8 cellular contexts compared by ENCODE assay signal in the genomic region with DNA sequence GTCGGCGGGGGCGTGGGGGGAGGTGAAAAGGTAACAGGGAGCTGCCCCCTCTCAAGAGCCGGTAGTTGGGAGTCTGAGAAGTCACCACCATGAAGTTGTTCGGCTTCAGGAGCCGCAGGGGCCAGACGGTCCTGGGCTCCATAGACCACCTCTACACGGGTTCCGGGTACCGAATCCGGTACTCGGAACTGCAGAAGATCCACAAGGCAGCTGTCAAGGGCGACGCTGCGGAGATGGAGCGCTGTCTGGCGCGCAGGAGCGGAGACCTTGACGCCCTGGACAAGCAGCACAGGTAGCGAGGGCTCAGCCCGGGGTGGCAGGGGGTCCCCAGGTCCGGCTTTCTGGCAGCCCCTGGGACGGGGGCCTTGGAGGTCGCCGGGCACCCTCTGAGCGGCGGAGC. TPM values are rescaled to one million over a fixed set of nuclear protein-coding genes. Genes with fewer than 3 reads are reported as not detected.
DNase-seq lines count a peak whose midpoint lies in the region; ATAC-seq and TF ChIP-seq lines count a peak whose summit lies in the region.

No MANE protein-coding gene starts in this region.

- CTCF ChIA-PET in activated naive CD4-positive, alpha-beta T cell treated with anti-CD3 and anti-CD28 coated beads for 36 hours (lab: Charles Lee): interaction anchor here (0.5 to 2.3 kb wide), 4 partner anchors 9 to 366 kb away, joined by 3 to 5 read pairs (median 3); no protein-coding TSS in a partner anchor
- CTCF ChIA-PET in activated CD4-positive, alpha-beta memory T cell treated with anti-CD3 and anti-CD28 coated beads, Interleukin-2, amount 10 ng/mL, durations not matched to agents 7 days and 5 days (lab: Charles Lee): no interaction called here

- H3K9me3 ChIP-seq in iPS-20b (ENCODE audit: insufficient read depth, low read depth, low read length) (no peaks in the 10 kb centered on the region), upper lobe of left lung (no peaks in the 10 kb centered on the region)

- H3K27ac ChIP-seq in iPS-20b (ENCODE audit: low read length) (no peak overlapping the region), upper lobe of left lung (peak overlapping the region in 1 of 4 donors; percentile 19)

- no peak overlapping the region for H3K27ac Mint-ChIP-seq in activated naive CD4-positive, alpha-beta T cell treated with anti-CD3 and anti-CD28 coated beads for 36 hours
- peak overlapping the region; percentile 79 for H3K27ac Mint-ChIP-seq in activated CD4-positive, alpha-beta memory T cell treated with anti-CD3 and anti-CD28 coated beads, Interleukin-2, amount 10 ng/mL, durations not matched to agents 7 days and 5 days

- intact Hi-C loops in activated naive CD4-positive, alpha-beta T cell treated with anti-CD3 and anti-CD28 coated beads for 36 hours (cut with micrococcal nuclease): loop anchor here (10.0 kb wide), 2 partner anchors 235 to 355 kb away; a partner anchor contains a TSS

- no peak for ATAC-seq in upper lobe of left lung (ENCODE audit: low FRiP score in 2 of 2)
- no peak for ATAC-seq in GM19351 (IDR thresholded peaks at IDR 0.05; ENCODE audit: unreplicated experiment)

- peak overlapping the region; percentile 40; the same call in 1 of the 2 replicates for H3K4me3 ChIP-seq in iPS-20b (ENCODE audit: low read length)
- peak overlapping the region in 3 of 4 donors; percentile 48 to 59 (median 58) for H3K4me3 ChIP-seq in upper lobe of left lung

- no peak for TF ChIP-seq CTCF in upper lobe of left lung (IDR thresholded peaks at IDR 0.05)

- H3K4me1 Mint-ChIP-seq in activated naive CD4-positive, alpha-beta T cell treated with anti-CD3 and anti-CD28 coated beads for 36 hours (ENCODE audit: low read depth): peaks cover 4% of the 10 kb centered on the region
- peaks cover 9% of the 10 kb centered on the region for H3K4me1 Mint-ChIP-seq in activated CD4-positive, alpha-beta memory T cell treated with anti-CD3 and anti-CD28 coated beads, Interleukin-2, amount 10 ng/mL, durations not matched to agents 7 days and 5 days

- no peak for TF ChIP-seq POLR2A in upper lobe of left lung (IDR thresholded peaks at IDR 0.05)

- H3K4me1 ChIP-seq in iPS-20b (ENCODE audit: insufficient read depth, low read length): no peaks in the 10 kb centered on the region
- peaks cover 0 to 15% (median 0%) of the 10 kb centered on the region in 4 donors for H3K4me1 ChIP-seq in upper lobe of left lung

- no peaks in the 10 kb centered on the region for H3K36me3 ChIP-seq in iPS-20b (ENCODE audit: insufficient read depth, low read depth, low read length)
- H3K36me3 ChIP-seq in upper lobe of left lung: no peaks in the 10 kb centered on the region

- no peak overlapping the region for H3K9ac ChIP-seq in iPS-20b (ENCODE audit: low read depth, low read length)

- H3K4me3 Mint-ChIP-seq in activated naive CD4-positive, alpha-beta T cell treated with anti-CD3 and anti-CD28 coated beads for 36 hours: peak overlapping the region; percentile 86
- peak overlapping the region; percentile 84 for H3K4me3 Mint-ChIP-seq in activated CD4-positive, alpha-beta memory T cell treated with anti-CD3 and anti-CD28 coated beads, Interleukin-2, amount 10 ng/mL, durations not matched to agents 7 days and 5 days

- TF ChIP-seq EP300 in upper lobe of left lung (IDR thresholded peaks at IDR 0.05): no peak

- WGBS in upper lobe of left lung, 2 donors: 10 to 22% methylated on average over 6 to 15 of the region's 28 CpGs

- no peak for DNase-seq in activated naive CD4-positive, alpha-beta T cell treated with anti-CD3 and anti-CD28 coated beads for 36 hours
- DNase-seq in activated naive CD4-positive, alpha-beta T cell treated with anti-CD3 and anti-CD28 coated beads, Interleukin-2, amount 50 U/mL, for 16 hours: no peak
- DNase-seq in activated CD4-positive, alpha-beta memory T cell treated with anti-CD3 and anti-CD28 coated beads, Interleukin-2, amount 10 ng/mL, durations not matched to agents 7 days and 5 days: no peak
- DNase-seq in upper lobe of left lung (peak in 1 of 2 donors; percentile 68), NCI-H1436 (lab: John Stamatoyannopoulos, UW) (no peak), activated gamma-delta T cell treated with Interleukin-2 at 50 U/mL for 16 hours (no peak)

- POLR2A ChIA-PET in activated CD4-positive, alpha-beta memory T cell treated with anti-CD3 and anti-CD28 coated beads, Interleukin-2, amount 10 ng/mL, durations not matched to agents 7 days and 5 days (lab: Charles Lee): interaction anchor here (1.1 kb wide), 1 partner anchor 129 kb away, joined by 3 read pairs; no protein-coding TSS in a partner anchor

- no peaks in the 10 kb centered on the region for H3K36me3 Mint-ChIP-seq in activated naive CD4-positive, alpha-beta T cell treated with anti-CD3 and anti-CD28 coated beads for 36 hours (ENCODE audit: low read depth)
- H3K36me3 Mint-ChIP-seq in activated CD4-positive, alpha-beta memory T cell treated with anti-CD3 and anti-CD28 coated beads, Interleukin-2, amount 10 ng/mL, durations not matched to agents 7 days and 5 days (ENCODE audit: low read depth): no peaks in the 10 kb centered on the region

- peaks cover 3% of the 10 kb centered on the region for H3K27me3 Mint-ChIP-seq in activated naive CD4-positive, alpha-beta T cell treated with anti-CD3 and anti-CD28 coated beads for 36 hours (ENCODE audit: low read depth)
- no peaks in the 10 kb centered on the region for H3K27me3 Mint-ChIP-seq in activated CD4-positive, alpha-beta memory T cell treated with anti-CD3 and anti-CD28 coated beads, Interleukin-2, amount 10 ng/mL, durations not matched to agents 7 days and 5 days

- H3K27me3 ChIP-seq in iPS-20b (ENCODE audit: insufficient read depth, low read length): peaks cover 10% of the 10 kb centered on the region
- no peaks in the 10 kb centered on the region for H3K27me3 ChIP-seq in upper lobe of left lung

- H3K9me3 Mint-ChIP-seq in activated naive CD4-positive, alpha-beta T cell treated with anti-CD3 and anti-CD28 coated beads for 36 hours: no peaks in the 10 kb centered on the region
- no peaks in the 10 kb centered on the region for H3K9me3 Mint-ChIP-seq in activated CD4-positive, alpha-beta memory T cell treated with anti-CD3 and anti-CD28 coated beads, Interleukin-2, amount 10 ng/mL, durations not matched to agents 7 days and 5 days

RNA-seq across cellular contexts. Expression of a gene that starts 47.1 kb away (rescaled TPM):
- total RNA-seq in activated naive CD4-positive, alpha-beta T cell treated with anti-CD3 and anti-CD28 coated beads for 36 hours: 10 to 100 TPM; 13.3 to 13.9 TPM
- total RNA-seq in activated CD4-positive, alpha-beta memory T cell treated with anti-CD3 and anti-CD28 coated beads, Interleukin-2, amount 10 ng/mL, durations not matched to agents 7 days and 5 days: 10 to 100 TPM in 1 of 2 experiments, 1 to 10 TPM in 1; 9.1 to 11.1 TPM
- 1 to 10 TPM; 1.4 to 8.4 (median 5.0) TPM for total RNA-seq in upper lobe of left lung
